ENCODE assay signal across 8 cellular contexts in the genomic region with DNA sequence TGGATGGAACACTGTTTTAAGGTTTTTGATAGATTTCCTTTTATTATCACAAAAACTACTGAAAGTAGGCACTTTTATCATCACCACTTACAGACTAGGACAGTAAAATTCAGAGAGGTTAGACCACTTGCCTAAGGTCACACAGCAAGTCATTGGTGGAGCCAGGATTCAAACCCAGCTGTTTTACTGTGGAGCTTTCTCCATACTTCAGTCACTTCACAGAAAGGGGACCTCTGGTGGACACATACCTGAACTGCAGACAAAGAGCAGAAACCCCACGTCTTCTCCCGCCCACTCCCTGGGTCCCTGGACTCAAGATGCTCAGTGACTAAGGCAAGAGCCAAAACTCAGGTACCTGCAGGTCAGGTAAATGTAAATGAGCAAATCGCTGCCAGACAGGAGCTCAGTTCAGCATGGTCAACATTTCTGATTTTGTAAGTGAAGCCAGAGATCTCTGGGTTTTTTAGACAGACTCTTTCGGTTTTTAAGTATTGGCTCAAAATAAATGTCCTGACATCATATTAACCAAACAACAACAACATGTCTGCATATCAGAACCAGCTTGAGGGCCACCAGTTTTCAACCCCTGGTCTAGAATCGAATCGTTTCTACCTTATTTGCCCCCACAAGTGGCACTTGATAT.
A peak's percentile ranks its signal among the peaks of the same experiment; 100 is the strongest.
DNase-seq lines count a peak whose midpoint lies in the region; ATAC-seq, FAIRE-seq and TF ChIP-seq lines count a peak whose summit lies in the region.

No MANE protein-coding gene starts in this region.

- ATAC-seq in HG02763 (IDR thresholded peaks at IDR 0.05; ENCODE audit: unreplicated experiment) (no peak), HG03378 (IDR thresholded peaks at IDR 0.05; ENCODE audit: unreplicated experiment) (no peak)

- TF ChIP-seq CTCF in AG09309 (IDR thresholded peaks at IDR 0.05; ENCODE audit: control insufficient read depth, insufficient read depth, low read depth, low read length, missing control alignments) (peak; percentile 61), fibroblast of pulmonary artery (IDR thresholded peaks at IDR 0.05; ENCODE audit: low read length, missing control alignments) (peak; percentile 66), retinal pigment epithelial cell (conservative IDR thresholded peaks at IDR 0.05; ENCODE audit: low read depth, low read length) (peak; percentile 75)

- DNase-seq in AG09309 (ENCODE audit: low read depth) (no peak), GM18507 (ENCODE audit: extremely low spot score, insufficient read length, low read depth) (no peak), NCI-H748 treated with DMSO at 0.1 percent for 48 hours (lab: John Stamatoyannopoulos, UW) (peak; percentile 38), fibroblast of pulmonary artery (ENCODE audit: low read depth) (peak; percentile 48), retinal pigment epithelial cell (ENCODE audit: low read depth) (no peak)
- peak; percentile 46 for DNase-seq in activated CD8-positive, alpha-beta memory T cell treated with anti-CD3 and anti-CD28 coated beads, Interleukin-2, amount 50 U/mL, for 4 hours

- FAIRE-seq in GM18507 (lab: Jason Lieb, UNC), result peak; percentile 73

- H3K4me3 ChIP-seq in AG09309 (ENCODE audit: control insufficient read depth, low read depth, low read length), result no peak overlapping the region
- no peak overlapping the region for H3K4me3 ChIP-seq in fibroblast of pulmonary artery (replicated peaks; ENCODE audit: low read depth, low read length)
- no peak overlapping the region for H3K4me3 ChIP-seq in retinal pigment epithelial cell (ENCODE audit: low read length)

Comparison
In these comparisons a context has a peak if more than half of its experiments do, and no peak if none do; other contexts are left out.
1. DNase-seq: peak in NCI-H748 treated with DMSO at 0.1 percent for 48 hours (single experiment), activated CD8-positive, alpha-beta memory T cell treated with anti-CD3 and anti-CD28 coated beads, Interleukin-2, amount 50 U/mL, for 4 hours (single experiment) and fibroblast of pulmonary artery (single experiment); none in AG09309 (single experiment), GM18507 (single experiment) and retinal pigment epithelial cell (single experiment).
2. Peak in every context shown above with its lines, with median percentiles within 50 percentile points of each other: CTCF ChIP-seq.